In genomic region chr9:127399736-127400269, GRCh38 we compare ENCODE assay signal across 31 cellular contexts.
"Had no signal": no experiment of that assay in that cellular context is flagged by ENCODE, and none has a peak within 500 bp of the region (broad histone marks: within the 10 kb centered on the region; RNA-seq: fewer than 3 reads in every experiment).

No MANE protein-coding gene starts in this region.

- H3K9me3 ChIP-seq: MG63, SJSA1 had no signal

- H3K4me1 Mint-ChIP-seq: activated T-helper 17 cell treated with anti-CD3 and anti-CD28 coated beads, Interleukin-2, amount 50 U/mL, for 72 hours had no signal

- H3K27me3 Mint-ChIP-seq: activated B cell treated with CpG ODN at 0.5 μM for 24 hours had no signal

- H3K36me3 Mint-ChIP-seq: activated naive CD8-positive, alpha-beta T cell had no signal

- H3K4me3 Mint-ChIP-seq: activated B cell treated with CpG ODN at 0.5 μM for 24 hours; activated CD4-positive, alpha-beta memory T cell treated with anti-CD3 and anti-CD28 coated beads, Interleukin-2, amount 10 ng/mL, durations not matched to agents 7 days and 5 days; activated CD4-positive, alpha-beta T cell treated with anti-CD3 and anti-CD28 coated beads, Interleukin-2, amount 10 ng/mL, durations not matched to agents 24 days and 14 days; activated naive CD4-positive, alpha-beta T cell treated with anti-CD3 and anti-CD28 coated beads for 36 hours; activated naive CD8-positive, alpha-beta T cell; activated T-helper 17 cell treated with anti-CD3 and anti-CD28 coated beads, Interleukin-2, amount 50 U/mL, for 72 hours had no signal

- FAIRE-seq: astrocyte had no signal

- H3K9me3 Mint-ChIP-seq: activated B cell treated with CpG ODN at 0.5 μM for 24 hours; activated CD4-positive, alpha-beta memory T cell treated with anti-CD3 and anti-CD28 coated beads, Interleukin-2, amount 10 ng/mL, durations not matched to agents 7 days and 5 days; activated CD4-positive, alpha-beta T cell treated with anti-CD3 and anti-CD28 coated beads, Interleukin-2, amount 10 ng/mL, durations not matched to agents 24 days and 14 days; activated naive CD4-positive, alpha-beta T cell treated with anti-CD3 and anti-CD28 coated beads for 36 hours; activated T-helper 17 cell treated with anti-CD3 and anti-CD28 coated beads, Interleukin-2, amount 50 U/mL, for 72 hours had no signal

- H3K4me3 ChIP-seq: cardiac muscle cell, MG63, SJSA1 had no signal

- DNase-seq: activated B cell treated with CpG ODN at 0.5 μM for 24 hours; activated CD4-positive, alpha-beta memory T cell treated with anti-CD3 and anti-CD28 coated beads, Interleukin-2, amount 10 ng/mL, durations not matched to agents 7 days and 5 days; activated CD4-positive, alpha-beta T cell treated with anti-CD3 and anti-CD28 coated beads for 1 hour; activated CD4-positive, alpha-beta T cell treated with anti-CD3 and anti-CD28 coated beads, Interleukin-2, amount 10 ng/mL, durations not matched to agents 24 days and 14 days; activated gamma-delta T cell; activated naive CD4-positive, alpha-beta T cell treated with anti-CD3 and anti-CD28 coated beads for 36 hours; activated T-cell treated with anti-CD3 and anti-CD28 coated beads for 4 hours; activated T-cell treated with anti-CD3 and anti-CD28 coated beads, Interleukin-2, amount 50 U/mL, for 48 hours; amygdala; brain microvascular endothelial cell; MG63; MV-4-11; NCI-H1092 treated with DMSO at 0.1 percent for 48 hours; NCI-H1417 treated with DMSO at 0.1 percent for 48 hours; NCI-H1694; NCI-H2029 treated with DMSO at 0.1 percent for 48 hours; NCI-H510A treated with DMSO at 0.1 percent for 48 hours; NCI-H69; NK-92 treated with Interleukin-12 subunit alpha and Interleukin-12 subunit beta, amount 100 ng/mL, for 24 hours; OCI-M1; Right ventricle myocardium superior; RPMI8226; SW 1271; T-helper 9 cell had no signal

- H3K27ac Mint-ChIP-seq: activated B cell treated with CpG ODN at 0.5 μM for 24 hours; activated CD4-positive, alpha-beta memory T cell treated with anti-CD3 and anti-CD28 coated beads, Interleukin-2, amount 10 ng/mL, durations not matched to agents 7 days and 5 days; activated CD4-positive, alpha-beta T cell treated with anti-CD3 and anti-CD28 coated beads, Interleukin-2, amount 10 ng/mL, durations not matched to agents 24 days and 14 days; activated naive CD4-positive, alpha-beta T cell treated with anti-CD3 and anti-CD28 coated beads for 36 hours; activated naive CD8-positive, alpha-beta T cell; activated T-helper 17 cell treated with anti-CD3 and anti-CD28 coated beads, Interleukin-2, amount 50 U/mL, for 72 hours had no signal

- ATAC-seq: activated T-helper 17 cell treated with anti-CD3 and anti-CD28 coated beads, Interleukin-2, amount 50 U/mL, for 72 hours; Panc1; SK-N-SH treated with all-trans-retinoic acid at 6 μM for 48 hours had no signal

- H3K27me3 ChIP-seq: brain microvascular endothelial cell, cardiac muscle cell, MG63, SJSA1 had no signal

- H3K27ac ChIP-seq: brain microvascular endothelial cell, cardiac muscle cell, SJSA1 had no signal
